ENCODE assay signal across 8 cellular contexts in the genomic region with DNA sequence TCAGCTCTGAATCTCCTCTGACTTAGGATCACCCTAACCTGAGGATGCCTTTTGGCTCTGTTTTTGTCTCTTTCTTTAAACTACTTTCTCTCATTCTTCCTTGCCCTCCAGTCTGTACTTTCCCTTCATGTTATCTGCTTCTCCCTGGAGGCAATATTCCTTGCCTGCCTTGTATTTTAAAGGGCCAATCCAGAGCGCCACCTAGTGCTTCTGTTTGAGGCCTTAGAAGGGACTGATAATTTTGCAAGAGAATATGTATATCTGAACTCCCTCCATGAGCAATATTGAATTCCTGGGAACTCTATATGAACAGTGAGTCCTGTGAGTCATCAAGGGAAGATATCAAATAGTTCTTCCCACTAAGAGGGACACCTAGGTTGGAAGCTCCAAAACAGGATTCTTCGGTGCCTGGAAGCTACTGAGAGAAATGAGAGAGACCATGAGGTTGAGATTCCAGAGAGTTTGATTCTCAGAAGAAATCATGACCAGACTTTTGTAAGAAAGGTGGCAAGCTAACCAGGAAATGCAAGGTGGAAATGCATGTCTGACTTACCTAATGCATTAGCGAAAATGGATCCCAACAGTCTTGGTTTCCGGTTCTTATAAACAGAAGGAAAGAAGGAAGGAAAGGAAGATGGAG.
DNase-seq lines count a peak whose midpoint lies in the region; TF ChIP-seq lines count a peak whose summit lies in the region.

No MANE protein-coding gene starts in this region.

- H3K4me3 ChIP-seq in foreskin fibroblast (ENCODE audit: low read depth in 1 of 2, low read length in 2 of 2), result no peak overlapping the region

- peak; percentile 42 for DNase-seq in Caki2 (ENCODE audit: low read depth)
- peak; percentile 70 for DNase-seq in H4 (ENCODE audit: low spot score)
- peak; percentile 26 for DNase-seq in NCI-H460 (ENCODE audit: extremely low read depth, low read depth)
- DNase-seq in activated T-cell treated with anti-CD3 and anti-CD28 coated beads for 24 hours (ENCODE audit: low read depth), result peak; percentile 32
- DNase-seq in foreskin fibroblast, result peak; percentile 68 to 90
- peak; percentile 27 for DNase-seq in pulmonary artery endothelial cell (ENCODE audit: low read depth, low spot score)
- DNase-seq in NCI-H2227 treated with DMSO at 0.1 percent for 48 hours (lab: John Stamatoyannopoulos, UW), result no peak
- no peak for DNase-seq in NOMO-1 treated with dmso at 0.1 percent for 144 hours (lab: John Stamatoyannopoulos, UW; ENCODE audit: unreplicated experiment)

- in situ Hi-C loops in Caki2 (cut with HindIII; ENCODE audit: low pct_unique_long_range_greater_than_20kb, low sequenced_read_pairs), result no loop called here

- peak; percentile 85 for TF ChIP-seq CTCF in foreskin fibroblast (IDR thresholded peaks at IDR 0.05; ENCODE audit: low read depth, low read length)

Comparison
In these comparisons a context has a peak if more than half of its experiments do, and no peak if none do; other contexts are left out.
1. DNase-seq: peak in Caki2 (single experiment), H4 (single experiment), NCI-H460 (single experiment), activated T-cell treated with anti-CD3 and anti-CD28 coated beads for 24 hours (single experiment), foreskin fibroblast (2 of 2) and pulmonary artery endothelial cell (single experiment); none in NCI-H2227 treated with DMSO at 0.1 percent for 48 hours (single experiment) and NOMO-1 treated with dmso at 0.1 percent for 144 hours (single experiment).